ENCODE assay signal across 20 cellular contexts in genomic region chr17:40608061-40608581, GRCh38. TPM values are rescaled to one million over a fixed set of nuclear protein-coding genes. Genes with fewer than 3 reads are reported as not detected.
A peak's percentile ranks its signal among the peaks of the same experiment; 100 is the strongest.
DNase-seq lines count a peak whose midpoint lies in the region; ATAC-seq and TF ChIP-seq lines count a peak whose summit lies in the region.
"Had no signal": no experiment of that assay in that cellular context is flagged by ENCODE, and none has a peak within 500 bp of the region (broad histone marks: within the 10 kb centered on the region; RNA-seq: fewer than 3 reads in every experiment).

No MANE protein-coding gene starts in this region.

- no peaks in the 10 kb centered on the region for H3K79me1 ChIP-seq in mesendoderm (ENCODE audit: low read length)

- H3K4me2 ChIP-seq in mesendoderm (ENCODE audit: low read length): no peak overlapping the region

- peak overlapping the region; percentile 98 for H3K27ac Mint-ChIP-seq in CD8-positive, alpha-beta T cell
- peak overlapping the region; percentile 89 for H3K27ac Mint-ChIP-seq in T-helper 1 cell treated with Interleukin-12 subunit alpha and Interleukin-12 subunit beta and Interleukin-4 antibody, amounts not matched to agents 30 μg/mL and 1 μg/mL, for 36 hours
- H3K27ac Mint-ChIP-seq in activated naive CD8-positive, alpha-beta T cell treated with anti-CD3 and anti-CD28 coated beads, Interleukin-2, amount 50 U/mL, for 24 hours: peak overlapping the region; percentile 58
- peak overlapping the region; percentile 86 to 90 for H3K27ac Mint-ChIP-seq in natural killer cell treated with Interleukin-12 subunit alpha and Interleukin-12 subunit beta and Interleukin-15 and Interleukin-18, amount 100 ng/mL, for 72 hours
- H3K27ac Mint-ChIP-seq: mesothelial cell of epicardium had no signal

- no peaks in the 10 kb centered on the region for H3K36me3 Mint-ChIP-seq in CD8-positive, alpha-beta T cell
- peaks cover 7% of the 10 kb centered on the region for H3K36me3 Mint-ChIP-seq in T-helper 1 cell treated with Interleukin-12 subunit alpha and Interleukin-12 subunit beta and Interleukin-4 antibody, amounts not matched to agents 30 μg/mL and 1 μg/mL, for 36 hours (ENCODE audit: low read depth)
- no peaks in the 10 kb centered on the region for H3K36me3 Mint-ChIP-seq in activated naive CD8-positive, alpha-beta T cell treated with anti-CD3 and anti-CD28 coated beads, Interleukin-2, amount 50 U/mL, for 24 hours (ENCODE audit: low read depth)
- no peaks in the 10 kb centered on the region for H3K36me3 Mint-ChIP-seq in natural killer cell treated with Interleukin-12 subunit alpha and Interleukin-12 subunit beta and Interleukin-15 and Interleukin-18, amount 100 ng/mL, for 72 hours
- H3K36me3 Mint-ChIP-seq: mesothelial cell of epicardium had no signal

- WGBS in mesendoderm (ENCODE audit: extremely low coverage, insufficient coverage, low lambda C conversion rate): no CpG with 5 or more reads among the region's 6 CpGs

- no peak overlapping the region for H3K23ac ChIP-seq in mesendoderm (ENCODE audit: low read length)

- no peak overlapping the region for H2BK120ac ChIP-seq in mesendoderm (ENCODE audit: low read depth, low read length)

- H3K27ac ChIP-seq in CD8-positive, alpha-beta T cell (ENCODE audit: low read depth, low read length): peak overlapping the region; percentile 99
- H3K27ac ChIP-seq in mesendoderm (ENCODE audit: low read depth, low read length): no peak overlapping the region
- H3K27ac ChIP-seq: right lobe of liver had no signal

- intact Hi-C loops in CD8-positive, alpha-beta T cell (cut with DNase I, micrococcal nuclease): loop anchor here (1.0 to 5.0 kb wide), 3 partner anchors 43 to 285 kb away; partner anchors contain the start of gene CCR7 (in 1 of the 2)

- H3K18ac ChIP-seq in mesendoderm (ENCODE audit: low read length): no peak overlapping the region

- no peak overlapping the region for H3K4ac ChIP-seq in mesendoderm (ENCODE audit: low read depth, low read length)

- no peaks in the 10 kb centered on the region for H3K27me3 ChIP-seq in CD8-positive, alpha-beta T cell (ENCODE audit: insufficient read depth, low read length)
- no peaks in the 10 kb centered on the region for H3K27me3 ChIP-seq in mesendoderm (ENCODE audit: insufficient read depth, low read length, poor library complexity)
- H3K27me3 ChIP-seq: right lobe of liver, thyroid gland had no signal

- peaks cover 96% of the 10 kb centered on the region for H3K4me1 Mint-ChIP-seq in CD8-positive, alpha-beta T cell (ENCODE audit: low read depth)
- peaks cover 81% of the 10 kb centered on the region for H3K4me1 Mint-ChIP-seq in T-helper 1 cell treated with Interleukin-12 subunit alpha and Interleukin-12 subunit beta and Interleukin-4 antibody, amounts not matched to agents 30 μg/mL and 1 μg/mL, for 36 hours (ENCODE audit: low read depth)
- peaks cover 99% of the 10 kb centered on the region for H3K4me1 Mint-ChIP-seq in activated naive CD8-positive, alpha-beta T cell treated with anti-CD3 and anti-CD28 coated beads, Interleukin-2, amount 50 U/mL, for 24 hours
- peaks cover 68 to 72% of the 10 kb centered on the region in 2 donors for H3K4me1 Mint-ChIP-seq in natural killer cell treated with Interleukin-12 subunit alpha and Interleukin-12 subunit beta and Interleukin-15 and Interleukin-18, amount 100 ng/mL, for 72 hours (ENCODE audit: low read depth in 2 of 2)

- H3K79me2 ChIP-seq in mesendoderm (ENCODE audit: control insufficient read depth, insufficient read depth, low read length): no peaks in the 10 kb centered on the region

- no peaks in the 10 kb centered on the region for H3K9me3 Mint-ChIP-seq in CD8-positive, alpha-beta T cell
- H3K9me3 Mint-ChIP-seq in T-helper 1 cell treated with Interleukin-12 subunit alpha and Interleukin-12 subunit beta and Interleukin-4 antibody, amounts not matched to agents 30 μg/mL and 1 μg/mL, for 36 hours: no peaks in the 10 kb centered on the region
- no peaks in the 10 kb centered on the region for H3K9me3 Mint-ChIP-seq in activated naive CD8-positive, alpha-beta T cell treated with anti-CD3 and anti-CD28 coated beads, Interleukin-2, amount 50 U/mL, for 24 hours
- no peaks in the 10 kb centered on the region for H3K9me3 Mint-ChIP-seq in natural killer cell treated with Interleukin-12 subunit alpha and Interleukin-12 subunit beta and Interleukin-15 and Interleukin-18, amount 100 ng/mL, for 72 hours
- H3K9me3 Mint-ChIP-seq: mesothelial cell of epicardium had no signal

- no peak overlapping the region for H2AK5ac ChIP-seq in mesendoderm (ENCODE audit: low read length)

- H2BK5ac ChIP-seq in mesendoderm (ENCODE audit: low read length): no peak overlapping the region

- peak overlapping the region; percentile 66 for H3K4me3 Mint-ChIP-seq in CD8-positive, alpha-beta T cell
- H3K4me3 Mint-ChIP-seq in T-helper 1 cell treated with Interleukin-12 subunit alpha and Interleukin-12 subunit beta and Interleukin-4 antibody, amounts not matched to agents 30 μg/mL and 1 μg/mL, for 36 hours: peak overlapping the region; percentile 53
- peak overlapping the region; percentile 25 for H3K4me3 Mint-ChIP-seq in activated naive CD8-positive, alpha-beta T cell treated with anti-CD3 and anti-CD28 coated beads, Interleukin-2, amount 50 U/mL, for 24 hours
- peak overlapping the region; percentile 80 for H3K4me3 Mint-ChIP-seq in natural killer cell treated with Interleukin-12 subunit alpha and Interleukin-12 subunit beta and Interleukin-15 and Interleukin-18, amount 100 ng/mL, for 72 hours
- H3K4me3 Mint-ChIP-seq: mesothelial cell of epicardium had no signal

- CTCF ChIA-PET in CD8-positive, alpha-beta T cell (lab: Charles Lee): interaction anchor here (1.1 to 8.1 kb wide), 5 partner anchors 12 to 71 kb away, joined by 3 to 168 read pairs (median 4); partner anchors contain the start of gene CCR7

- peak overlapping the region; percentile 43 for H3K4me3 ChIP-seq in CD8-positive, alpha-beta T cell (ENCODE audit: low read depth, low read length)
- H3K4me3 ChIP-seq in mesendoderm (ENCODE audit: low read length): no peak overlapping the region
- H3K4me3 ChIP-seq: heart right ventricle, right lobe of liver, thyroid gland had no signal

- H3K4me1 ChIP-seq in CD8-positive, alpha-beta T cell (ENCODE audit: insufficient read depth, low read length): peaks cover 97% of the 10 kb centered on the region
- no peaks in the 10 kb centered on the region for H3K4me1 ChIP-seq in mesendoderm (ENCODE audit: control insufficient read depth, low read depth, low read length)
- H3K4me1 ChIP-seq: BE2C, right lobe of liver had no signal

- no peak for TF ChIP-seq CTCF in CD8-positive, alpha-beta T cell (IDR thresholded peaks at IDR 0.05)

- H3K9ac ChIP-seq in mesendoderm (ENCODE audit: low read length): no peak overlapping the region

- POLR2A ChIA-PET in CD8-positive, alpha-beta T cell (lab: Charles Lee): interaction anchor here (1.0 to 25.3 kb wide), 6 partner anchors 11 to 75 kb away, joined by 3 to 724 read pairs (median 6); partner anchors contain the start of gene CCR7

- H3K36me3 ChIP-seq in CD8-positive, alpha-beta T cell (ENCODE audit: insufficient read depth, low read length): no peaks in the 10 kb centered on the region
- no peaks in the 10 kb centered on the region for H3K36me3 ChIP-seq in mesendoderm (ENCODE audit: control insufficient read depth, insufficient read depth, low read length)
- H3K36me3 ChIP-seq: BE2C, heart right ventricle, right lobe of liver, thyroid gland had no signal

- H3K27me3 Mint-ChIP-seq in CD8-positive, alpha-beta T cell (ENCODE audit: low read depth): no peaks in the 10 kb centered on the region
- H3K27me3 Mint-ChIP-seq in T-helper 1 cell treated with Interleukin-12 subunit alpha and Interleukin-12 subunit beta and Interleukin-4 antibody, amounts not matched to agents 30 μg/mL and 1 μg/mL, for 36 hours (ENCODE audit: low read depth): no peaks in the 10 kb centered on the region
- H3K27me3 Mint-ChIP-seq in activated naive CD8-positive, alpha-beta T cell treated with anti-CD3 and anti-CD28 coated beads, Interleukin-2, amount 50 U/mL, for 24 hours: no peaks in the 10 kb centered on the region
- H3K27me3 Mint-ChIP-seq in natural killer cell treated with Interleukin-12 subunit alpha and Interleukin-12 subunit beta and Interleukin-15 and Interleukin-18, amount 100 ng/mL, for 72 hours: peaks cover 0 to 3% of the 10 kb centered on the region in 2 donors

- H3K9me3 ChIP-seq in CD8-positive, alpha-beta T cell (ENCODE audit: low read length): no peaks in the 10 kb centered on the region
- H3K9me3 ChIP-seq: BE2C, heart right ventricle, right lobe of liver, thyroid gland had no signal

- peak; percentile 56 for ATAC-seq in CD8-positive, alpha-beta T cell
- peak; percentile 71 for ATAC-seq in activated naive CD8-positive, alpha-beta T cell treated with anti-CD3 and anti-CD28 coated beads, Interleukin-2, amount 50 U/mL, for 24 hours
- ATAC-seq in natural killer cell treated with Interleukin-12 subunit alpha and Interleukin-12 subunit beta and Interleukin-15 and Interleukin-18, amount 100 ng/mL, for 72 hours: peak; percentile 90
- no peak for ATAC-seq in HG03432 (IDR thresholded peaks at IDR 0.05; ENCODE audit: unreplicated experiment)
- ATAC-seq: HCT116, heart right ventricle had no signal

- peak in 2 of 7 experiments; percentile 42 to 65 for DNase-seq in CD8-positive, alpha-beta T cell
- DNase-seq in activated naive CD8-positive, alpha-beta T cell treated with anti-CD3 and anti-CD28 coated beads, Interleukin-2, amount 50 U/mL, for 24 hours: no peak
- DNase-seq in natural killer cell treated with Interleukin-12 subunit alpha and Interleukin-12 subunit beta and Interleukin-15 and Interleukin-18, amount 100 ng/mL, for 72 hours (ENCODE audit: low spot score): no peak
- no peak for DNase-seq in mesendoderm
- no peak for DNase-seq in stimulated activated CD4-positive, alpha-beta T cell treated with anti-CD3 and anti-CD28 coated beads, Interleukin-12 subunit alpha, Interleukin-12 subunit beta, amount 100 ng/mL, for 4 hours
- DNase-seq: BE2C, heart right ventricle, islet precursor cell, NCI-H1694, NCI-H2227 treated with DMSO at 0.1 percent for 48 hours, occipital lobe, right lobe of liver had no signal

- no peak overlapping the region for H4K5ac ChIP-seq in mesendoderm (ENCODE audit: low read length)

- no peak overlapping the region for H3K56ac ChIP-seq in mesendoderm (ENCODE audit: low read length)

- H4K8ac ChIP-seq in mesendoderm (ENCODE audit: low read depth, low read length): no peak overlapping the region

- no peak overlapping the region for H2BK15ac ChIP-seq in mesendoderm (replicated peaks; ENCODE audit: low read depth)

RNA-seq across cellular contexts. Expression of gene SMARCE1, which starts 39.5 kb away (rescaled TPM):
- total RNA-seq in CD8-positive, alpha-beta T cell: 10 to 100 TPM; 64.8 to 74.9 TPM
- 10 to 100 TPM; 76.2 to 94.6 TPM for total RNA-seq in natural killer cell treated with Interleukin-12 subunit alpha and Interleukin-12 subunit beta and Interleukin-15 and Interleukin-18, amount 100 ng/mL, for 72 hours
- polyA plus RNA-seq in mesendoderm (2013, experiment 1 of 2): 143 TPM
- polyA plus RNA-seq in mesendoderm (2013, experiment 2 of 2): 146 TPM

RNA-seq across cellular contexts. Expression of gene CCR7, which starts 42.8 kb away (rescaled TPM):
- 100 to 1,000 TPM; 196 to 199 TPM for total RNA-seq in CD8-positive, alpha-beta T cell
- 10 to 100 TPM; 65.7 to 71.1 TPM for total RNA-seq in natural killer cell treated with Interleukin-12 subunit alpha and Interleukin-12 subunit beta and Interleukin-15 and Interleukin-18, amount 100 ng/mL, for 72 hours
- 3.8 TPM for polyA plus RNA-seq in mesendoderm (2013, experiment 1 of 2)
- 3.8 TPM for polyA plus RNA-seq in mesendoderm (2013, experiment 2 of 2)
- total RNA-seq: bronchial epithelial cell, M059J, occipital lobe had no signal

RNA-seq across cellular contexts. Expression of gene KRT222, which starts 56.9 kb away (rescaled TPM):
- total RNA-seq in CD8-positive, alpha-beta T cell: not detected
- total RNA-seq in natural killer cell treated with Interleukin-12 subunit alpha and Interleukin-12 subunit beta and Interleukin-15 and Interleukin-18, amount 100 ng/mL, for 72 hours: not detected
- polyA plus RNA-seq in mesendoderm (2013, experiment 1 of 2): 0.48 TPM
- 0.50 TPM for polyA plus RNA-seq in mesendoderm (2013, experiment 2 of 2)
- total RNA-seq: bronchial epithelial cell; mesothelial cell of epicardium; T-helper 1 cell treated with Interleukin-12 subunit alpha and Interleukin-12 subunit beta and Interleukin-4 antibody, amounts not matched to agents 30 ng/mL and 1 ng/mL, for 36 hours had no signal

Comparison
In these comparisons a context has a peak if more than half of its experiments do, and no peak if none do; other contexts are left out.
1. H3K4me3 Mint-ChIP-seq: peak in every context shown above with its lines; median percentile 80 in natural killer cell treated with Interleukin-12 subunit alpha and Interleukin-12 subunit beta and Interleukin-15 and Interleukin-18, amount 100 ng/mL, for 72 hours; 66 in CD8-positive, alpha-beta T cell; 53 in T-helper 1 cell treated with Interleukin-12 subunit alpha and Interleukin-12 subunit beta and Interleukin-4 antibody, amounts not matched to agents 30 μg/mL and 1 μg/mL, for 36 hours; 25 in activated naive CD8-positive, alpha-beta T cell treated with anti-CD3 and anti-CD28 coated beads, Interleukin-2, amount 50 U/mL, for 24 hours.